In the genomic region with DNA sequence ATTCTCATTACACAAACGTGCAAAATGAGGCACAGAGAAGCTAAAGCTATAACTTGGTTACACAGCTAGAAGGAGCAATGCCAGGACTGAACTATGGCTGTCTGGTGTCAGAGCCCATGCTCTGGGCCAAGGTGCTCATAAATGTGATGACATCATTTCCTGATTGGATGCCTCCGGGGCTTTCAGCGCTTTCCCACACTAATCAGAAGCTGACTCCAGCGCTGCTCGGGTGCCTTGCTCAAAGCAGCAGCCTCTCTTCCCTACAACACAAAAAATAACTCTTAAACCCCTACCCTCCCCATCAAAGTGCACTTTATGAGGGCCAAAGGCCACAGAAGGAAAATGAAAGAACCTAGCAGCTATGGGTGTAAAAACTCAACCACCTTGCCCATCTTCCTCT, we compare ENCODE assay signal across 12 cellular contexts.
DNase-seq lines count a peak whose midpoint lies in the region; FAIRE-seq and TF ChIP-seq lines count a peak whose summit lies in the region.
"Had no signal": no experiment of that assay in that cellular context is flagged by ENCODE, and none has a peak within 500 bp of the region (broad histone marks: within the 10 kb centered on the region; RNA-seq: fewer than 3 reads in every experiment).

No MANE protein-coding gene starts in this region.

- no peaks in the 10 kb centered on the region for H3K9me3 ChIP-seq in small intestine (ENCODE audit: control insufficient read depth, low read depth)
- H3K9me3 ChIP-seq in sigmoid colon: no peaks in the 10 kb centered on the region

- no peak overlapping the region for H3K4me3 ChIP-seq in fibroblast of mammary gland (ENCODE audit: control insufficient read depth, low read depth, low read length)
- no peak overlapping the region for H3K4me3 ChIP-seq in small intestine (ENCODE audit: low read depth in 1 of 2, low read length in 2 of 2)
- H3K4me3 ChIP-seq in sigmoid colon: no peak overlapping the region
- H3K4me3 ChIP-seq: GM12878 had no signal

- no peak for FAIRE-seq in small intestine (lab: Jason Lieb, UNC)
- FAIRE-seq: GM12878 had no signal

- H3K36me3 ChIP-seq in small intestine (ENCODE audit: control insufficient read depth in 2 of 2, insufficient read depth in 2 of 2, low read length in 2 of 2): peaks cover 3 to 7% of the 10 kb centered on the region in 2 donors
- H3K36me3 ChIP-seq in sigmoid colon: no peaks in the 10 kb centered on the region

- peak; percentile 16 for DNase-seq in NCI-H748 (lab: John Stamatoyannopoulos, UW; ENCODE audit: unreplicated experiment)
- DNase-seq in NCI-H748 treated with DMSO at 0.1 percent for 48 hours (lab: John Stamatoyannopoulos, UW): no peak
- DNase-seq in RPMI7951 (ENCODE audit: low read depth): peak; percentile 69
- DNase-seq in fibroblast of mammary gland (ENCODE audit: low read depth): peak; percentile 67
- DNase-seq in small intestine: peak; percentile 53
- no peak for DNase-seq in sigmoid colon
- DNase-seq in substantia nigra (lab: John Stamatoyannopoulos, UW): no peak
- no peak for DNase-seq in HT-29 (ENCODE audit: low spot score)
- DNase-seq: activated T-cell treated with anti-CD3 and anti-CD28 coated beads, Interleukin-2, amount 50 U/mL, for 1 hour; NCI-H446; T-helper 1 cell had no signal

- no peak for TF ChIP-seq EP300 in sigmoid colon (IDR thresholded peaks at IDR 0.05)

- H3K27ac ChIP-seq in small intestine (ENCODE audit: low read depth in 1 of 2, low read length in 1 of 2): peak overlapping the region; percentile 11 to 24
- no peak overlapping the region for H3K27ac ChIP-seq in sigmoid colon
- H3K27ac ChIP-seq in substantia nigra (ENCODE audit: low read depth, low read length, poor library complexity, severe bottlenecking): no peak overlapping the region

- H3K27me3 ChIP-seq in small intestine (ENCODE audit: control insufficient read depth in 2 of 2, insufficient read depth in 2 of 2, low read length in 2 of 2) (no peaks in the 10 kb centered on the region), sigmoid colon (no peaks in the 10 kb centered on the region)

- no peak for TF ChIP-seq CTCF in fibroblast of mammary gland (conservative IDR thresholded peaks at IDR 0.05; ENCODE audit: control insufficient read depth, insufficient read depth, low read depth, low read length)
- no peak for TF ChIP-seq CTCF in sigmoid colon (IDR thresholded peaks at IDR 0.05)

- H3K4me1 ChIP-seq in small intestine (ENCODE audit: control insufficient read depth in 2 of 2, insufficient read depth in 1 of 2, low read depth in 1 of 2, low read length in 1 of 2): peaks cover 0 to 4% of the 10 kb centered on the region in 2 donors
- peaks cover 0 to 15% (median 9%) of the 10 kb centered on the region in 4 donors for H3K4me1 ChIP-seq in sigmoid colon

- intact Hi-C loops in sigmoid colon (cut with DNase I): no loop called here

- WGBS in small intestine, 3 donors: 30 to 46% (median 31%) methylated on average over 5 of the region's 5 CpGs
- WGBS in sigmoid colon, 2 donors: 22 to 57% methylated on average over 5 of the region's 5 CpGs

- no peak for TF ChIP-seq POLR2A in sigmoid colon (IDR thresholded peaks at IDR 0.05)

Comparison
In these comparisons a context has a peak if more than half of its experiments do, and no peak if none do; other contexts are left out.
1. DNase-seq: peak in NCI-H748 (single experiment), RPMI7951 (single experiment), fibroblast of mammary gland (single experiment) and small intestine (single experiment); none in NCI-H748 treated with DMSO at 0.1 percent for 48 hours (single experiment), sigmoid colon (single experiment), substantia nigra (0 of 49) and HT-29 (single experiment).
2. H3K27ac ChIP-seq: peak in small intestine (2 of 2); none in sigmoid colon (0 of 4) and substantia nigra (single experiment).